In the genomic region with DNA sequence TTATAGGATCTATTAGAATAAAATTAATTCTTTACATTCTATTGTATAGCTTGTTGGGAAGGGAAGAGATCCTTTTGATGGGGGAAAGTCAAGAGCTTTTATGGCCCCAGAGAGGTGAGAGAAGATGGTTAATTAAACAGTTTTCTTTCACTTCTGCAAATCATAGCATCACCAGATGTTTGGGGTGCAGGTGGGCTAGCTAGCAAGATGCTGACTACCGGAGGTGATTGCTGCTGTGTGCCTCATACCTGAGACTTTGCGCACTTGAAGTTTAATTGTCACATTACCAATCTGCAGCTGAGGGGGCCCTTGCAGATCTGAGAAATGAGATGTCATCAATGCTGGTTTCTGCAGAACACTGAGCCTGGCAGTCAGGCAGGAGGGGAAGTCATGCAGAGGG, we compare ENCODE assay signal across 24 cellular contexts.
"Had no signal": no experiment of that assay in that cellular context is flagged by ENCODE, and none has a peak within 500 bp of the region (broad histone marks: within the 10 kb centered on the region; RNA-seq: fewer than 3 reads in every experiment).

No MANE protein-coding gene starts in this region.

- H3K9ac ChIP-seq: parathyroid adenoma had no signal

- DNase-seq: islet precursor cell; left ventricle myocardium inferior; midbrain; mucosa of descending colon; naive thymus-derived CD4-positive, alpha-beta T cell; nucleus accumbens; right lobe of liver; stimulated activated CD4-positive, alpha-beta T cell treated with anti-CD3 and anti-CD28 coated beads, Interleukin-12 subunit alpha, Interleukin-12 subunit beta, amount 100 ng/mL, for 4 hours; stimulated activated CD4-positive, alpha-beta T cell treated with anti-CD3 and anti-CD28 coated beads, Interleukin-15, amount 100 ng/mL, for 24 hours; stimulated activated CD4-positive, alpha-beta T cell treated with anti-CD3 and anti-CD28 coated beads, Interleukin-2, amount 100 ng/mL, for 24 hours; stimulated activated CD4-positive, alpha-beta T cell treated with anti-CD3 and anti-CD28 coated beads, Interleukin-4, amount 100 ng/mL, for 1 hour; stimulated activated naive B cell treated with anti-CD40 and anti-IgM and Interleukin-4, amounts not matched to agents 10 μg/mL and 1 μg/mL and 100 μg/mL, for 72 hours; stimulated activated naive CD8-positive, alpha-beta T cell treated with anti-CD3 and anti-CD28 coated beads, Interleukin-15, Interleukin-2, amounts not matched to agents 100 U/mL and 50 U/mL, for 24 hours; stomach; testis; thyroid gland; transverse colon; upper lobe of left lung had no signal

- H2AFZ ChIP-seq: hepatocyte, parathyroid adenoma had no signal

- H3K27me3 ChIP-seq: hepatocyte, right atrium auricular region, right lobe of liver, stomach, testis, thyroid gland, upper lobe of left lung, vagina had no signal

- H3K79me2 ChIP-seq: hepatocyte, parathyroid adenoma had no signal

- H3K4me3 ChIP-seq: hepatocyte, left ventricle myocardium inferior, lung, mucosa of descending colon, right atrium auricular region, right lobe of liver, smooth muscle cell, stomach, testis, thyroid gland, transverse colon, upper lobe of left lung, vagina had no signal

- H3K4me1 ChIP-seq: parathyroid adenoma, right atrium auricular region, right lobe of liver, stomach, testis, thyroid gland, transverse colon, upper lobe of left lung, vagina had no signal

- H3K4me2 ChIP-seq: hepatocyte, smooth muscle cell had no signal

- H3K27ac ChIP-seq: hepatocyte, left ventricle myocardium inferior, parathyroid adenoma, right atrium auricular region, right lobe of liver, stomach, testis, thyroid gland, transverse colon, upper lobe of left lung, vagina had no signal

- H3K36me3 ChIP-seq: left ventricle myocardium inferior, right atrium auricular region, right lobe of liver, stomach, thyroid gland, transverse colon, upper lobe of left lung, vagina had no signal

- H3K9me3 ChIP-seq: left ventricle myocardium inferior, mucosa of descending colon, right atrium auricular region, right lobe of liver, stomach, testis, thyroid gland, transverse colon, upper lobe of left lung, vagina had no signal
